22 cellular contexts compared by ENCODE assay signal in the genomic region with DNA sequence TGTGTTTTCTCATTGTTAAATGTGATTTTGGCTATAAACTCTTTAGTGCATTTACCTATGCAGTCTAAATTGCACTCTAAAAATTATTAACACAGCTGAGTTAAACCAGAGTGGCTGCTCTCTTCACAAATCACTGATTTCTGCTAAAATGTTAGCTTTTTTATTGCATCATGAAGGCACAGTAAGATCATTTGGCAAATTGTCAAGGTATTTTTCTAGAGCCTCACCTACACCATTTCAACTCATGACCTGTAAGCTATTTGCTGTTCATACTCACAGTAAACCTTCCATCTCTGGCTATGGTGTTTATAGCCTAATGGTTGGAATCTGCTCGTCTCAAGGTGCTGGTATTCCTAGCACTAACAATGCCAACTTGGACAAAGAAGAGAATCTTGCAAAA.
"Had no signal": no experiment of that assay in that cellular context is flagged by ENCODE, and none has a peak within 500 bp of the region (broad histone marks: within the 10 kb centered on the region; RNA-seq: fewer than 3 reads in every experiment).

No MANE protein-coding gene starts in this region.

- H3K4me1 Mint-ChIP-seq: brain had no signal

- H3K79me2 ChIP-seq: parathyroid adenoma had no signal

- H3K4me3 ChIP-seq: gastroesophageal sphincter, heart right ventricle, left ventricle myocardium inferior, suprapubic skin, vagina had no signal

- H3K27me3 ChIP-seq: gastroesophageal sphincter, heart right ventricle, suprapubic skin, vagina had no signal

- H3K27ac Mint-ChIP-seq: activated CD4-positive, alpha-beta memory T cell treated with anti-CD3 and anti-CD28 coated beads, Interleukin-2, amount 10 ng/mL, durations not matched to agents 7 days and 5 days; activated CD4-positive, alpha-beta T cell treated with anti-CD3 and anti-CD28 coated beads, Interleukin-2, amount 10 ng/mL, durations not matched to agents 24 days and 14 days; brain; stimulated activated effector memory CD8-positive, alpha-beta T cell treated with anti-CD3 and anti-CD28 coated beads, Interleukin-12 subunit alpha, Interleukin-12 subunit beta, amount 100 ng/mL, for 72 hours had no signal

- H3K4me3 Mint-ChIP-seq: activated CD4-positive, alpha-beta memory T cell treated with anti-CD3 and anti-CD28 coated beads, Interleukin-2, amount 10 ng/mL, durations not matched to agents 7 days and 5 days; activated CD4-positive, alpha-beta T cell treated with anti-CD3 and anti-CD28 coated beads, Interleukin-2, amount 10 ng/mL, durations not matched to agents 24 days and 14 days; brain; stimulated activated effector memory CD8-positive, alpha-beta T cell treated with anti-CD3 and anti-CD28 coated beads, Interleukin-12 subunit alpha, Interleukin-12 subunit beta, amount 100 ng/mL, for 72 hours; stimulated activated naive CD8-positive, alpha-beta T cell treated with anti-CD3 and anti-CD28 coated beads, Interleukin-15, amount 100 ng/mL, for 72 hours had no signal

- ATAC-seq: gastroesophageal sphincter, heart right ventricle, sciatic nerve had no signal

- H3K27ac ChIP-seq: gastroesophageal sphincter, heart right ventricle, left ventricle myocardium inferior, parathyroid adenoma, suprapubic skin, vagina, VCaP had no signal

- DNase-seq: aorta, caudate nucleus, dermis blood vessel endothelial cell, heart right ventricle, islet precursor cell, left ventricle myocardium inferior, midbrain, nucleus accumbens, small intestine, trophoblast cell had no signal

- FAIRE-seq: small intestine had no signal

- H3K4me1 ChIP-seq: gastroesophageal sphincter, left ventricle myocardium inferior, parathyroid adenoma, suprapubic skin, vagina had no signal

- H3K9me3 ChIP-seq: gastroesophageal sphincter, heart right ventricle, left ventricle myocardium inferior, suprapubic skin, vagina had no signal

- H3K9ac ChIP-seq: parathyroid adenoma had no signal

- H3K27me3 Mint-ChIP-seq: activated CD4-positive, alpha-beta memory T cell treated with anti-CD3 and anti-CD28 coated beads, Interleukin-2, amount 10 ng/mL, durations not matched to agents 7 days and 5 days; activated CD4-positive, alpha-beta T cell treated with anti-CD3 and anti-CD28 coated beads, Interleukin-2, amount 10 ng/mL, durations not matched to agents 24 days and 14 days; brain; stimulated activated naive CD8-positive, alpha-beta T cell treated with anti-CD3 and anti-CD28 coated beads, Interleukin-15, amount 100 ng/mL, for 72 hours had no signal

- H3K9me3 Mint-ChIP-seq: activated CD4-positive, alpha-beta memory T cell treated with anti-CD3 and anti-CD28 coated beads, Interleukin-2, amount 10 ng/mL, durations not matched to agents 7 days and 5 days; activated CD4-positive, alpha-beta T cell treated with anti-CD3 and anti-CD28 coated beads, Interleukin-2, amount 10 ng/mL, durations not matched to agents 24 days and 14 days; activated naive CD4-positive, alpha-beta T cell treated with anti-CD3 and anti-CD28 coated beads, Interleukin-2, amount 50 U/mL, for 72 hours; brain; stimulated activated effector memory CD8-positive, alpha-beta T cell treated with anti-CD3 and anti-CD28 coated beads, Interleukin-12 subunit alpha, Interleukin-12 subunit beta, amount 100 ng/mL, for 72 hours; stimulated activated naive CD8-positive, alpha-beta T cell treated with anti-CD3 and anti-CD28 coated beads, Interleukin-15, amount 100 ng/mL, for 72 hours had no signal

- H2AFZ ChIP-seq: parathyroid adenoma had no signal

- H3K36me3 Mint-ChIP-seq: activated naive CD4-positive, alpha-beta T cell treated with anti-CD3 and anti-CD28 coated beads, Interleukin-2, amount 50 U/mL, for 72 hours had no signal
